In genomic region chr14:92352158-92352985, GRCh38 we compare ENCODE assay signal across 9 cellular contexts. TPM values are rescaled to one million over a fixed set of nuclear protein-coding genes. Genes with fewer than 3 reads are reported as not detected.
DNase-seq lines count a peak whose midpoint lies in the region; ATAC-seq, FAIRE-seq and TF ChIP-seq lines count a peak whose summit lies in the region.
"Had no signal": no experiment of that assay in that cellular context is flagged by ENCODE, and none has a peak within 500 bp of the region (broad histone marks: within the 10 kb centered on the region; RNA-seq: fewer than 3 reads in every experiment).

No MANE protein-coding gene starts in this region.

- 12% methylated on average over 9 of the region's 9 CpGs for WGBS in A549 (ENCODE audit: missing lambda C conversion rate)

- no peak for TF ChIP-seq EP300 in A549 (IDR thresholded peaks at IDR 0.05)

- no peak overlapping the region for H3K4me2 ChIP-seq in A549

- ATAC-seq in A549 (peak in 1 of 2 experiments; percentile 27; a peak in 1 of 6 replicates), HG03354 (IDR thresholded peaks at IDR 0.05; ENCODE audit: poor library complexity, severe bottlenecking, unreplicated experiment) (no peak), HG03139 (IDR thresholded peaks at IDR 0.05; ENCODE audit: unreplicated experiment) (no peak)

- H3K27ac ChIP-seq in A549: no peak overlapping the region

- CTCF ChIA-PET in A549 (lab: Yijun Ruan, JAX): interaction anchor here (0.6 to 1.2 kb wide), 7 partner anchors 15 to 703 kb away, joined by 3 to 4 read pairs (median 3); no protein-coding TSS in a partner anchor

- no peak for TF ChIP-seq POLR2A in A549 (IDR thresholded peaks at IDR 0.05; ENCODE audit: low read length)

- peak; percentile 34 to 61 for DNase-seq in A549 (ENCODE audit: low read depth in 1 of 2, low spot score in 1 of 2)
- DNase-seq in OCI-M1 (lab: John Stamatoyannopoulos, UW): peak; percentile 46
- DNase-seq in fibroblast of mammary gland (ENCODE audit: low read depth): peak; percentile 46
- DNase-seq in HuH-7 (ENCODE audit: low spot score): no peak
- no peak for DNase-seq in DMS153 treated with DMSO at 0.1 percent for 48 hours (lab: John Stamatoyannopoulos, UW; ENCODE audit: unreplicated experiment)
- DNase-seq: naive B cell had no signal

- TF ChIP-seq CTCF in A549 (IDR thresholded peaks at IDR 0.05) (peak; percentile 49), GM12875 (IDR thresholded peaks at IDR 0.05; ENCODE audit: borderline replicate concordance, insufficient read depth, low read depth, low read length) (peak; percentile 58), fibroblast of mammary gland (conservative IDR thresholded peaks at IDR 0.05; ENCODE audit: control insufficient read depth, insufficient read depth, low read depth, low read length) (peak; percentile 46)

- no peaks in the 10 kb centered on the region for H3K9me3 ChIP-seq in A549

- POLR2A ChIA-PET in A549 (lab: Yijun Ruan, JAX): no interaction called here

- FAIRE-seq in A549 (lab: Jason Lieb, UNC): no peak

- peaks cover 14% of the 10 kb centered on the region for H3K4me1 ChIP-seq in A549

- peak in 1 of 2 experiments; percentile 44; a peak in 2 of 5 replicates for TF ChIP-seq RAD21 in A549 (conservative IDR thresholded peaks at IDR 0.05 in 1 of 2, IDR thresholded peaks at IDR 0.05 in 1 of 2)

- H3K4me3 ChIP-seq in A549 (no peak overlapping the region), GM12875 (ENCODE audit: low read depth, low read length) (no peak overlapping the region), fibroblast of mammary gland (ENCODE audit: control insufficient read depth, low read depth, low read length) (no peak overlapping the region)

TF ChIP-seq in A549, 52 proteins besides CTCF, POLR2A, EP300 and RAD21:
- TF ChIP-seq, protein P1, sequence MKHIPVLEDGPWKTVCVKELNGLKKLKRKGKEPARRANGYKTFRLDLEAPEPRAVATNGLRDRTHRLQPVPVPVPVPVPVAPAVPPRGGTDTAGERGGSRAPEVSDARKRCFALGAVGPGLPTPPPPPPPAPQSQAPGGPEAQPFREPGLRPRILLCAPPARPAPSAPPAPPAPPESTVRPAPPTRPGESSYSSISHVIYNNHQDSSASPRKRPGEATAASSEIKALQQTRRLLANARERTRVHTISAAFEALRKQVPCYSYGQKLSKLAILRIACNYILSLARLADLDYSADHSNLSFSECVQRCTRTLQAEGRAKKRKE (CRISPR knock-in tag; IDR thresholded peaks at IDR 0.05; ENCODE audit: low read depth): no peak
- TF ChIP-seq CBX2 (IDR thresholded peaks at IDR 0.05; ENCODE audit: borderline replicate concordance, low read depth) (no peak), CEBPB (IDR thresholded peaks at IDR 0.05) (no peak), RFX5 (IDR thresholded peaks at IDR 0.05) (no peak), NFE2L2 (conservative IDR thresholded peaks at IDR 0.05; ENCODE audit: low read length) (no peak)

RNA-seq across cellular contexts. Expression of gene SLC24A4, which starts 29.4 kb away (rescaled TPM):
- polyA plus RNA-seq in A549 (2011; rRNA removed) (0.19 and 0.25 TPM in 2 replicates), A549 (2017; fragmentation: RNase III; extraction: RNeasy Plus Mini Kit Qiagen cat#74134 plus additional on column Dnase treatment) (0.05 to 0.16 TPM (median 0.13 TPM) in 3 replicates)
- 0.07 and 0.08 TPM in 2 replicates for polyA plus RNA-seq in A549 (2012; cell fraction: cytosol; rRNA removed)
- polyA plus RNA-seq in A549 (2012; cell fraction: nucleus; rRNA removed): 0.12 and 0.36 TPM in 2 replicates
- polyA minus RNA-seq in A549 (2011; rRNA and poly(A)+ RNA removed): 0.24 and 0.79 TPM in 2 replicates

Comparison
In these comparisons a context has a peak if more than half of its experiments do, and no peak if none do; other contexts are left out.
1. DNase-seq: peak in A549 (2 of 2), OCI-M1 (single experiment) and fibroblast of mammary gland (single experiment); none in HuH-7 (single experiment) and DMS153 treated with DMSO at 0.1 percent for 48 hours (single experiment).
2. Peak in every context shown above with its lines, with median percentiles within 50 percentile points of each other: CTCF ChIP-seq.